In genomic region chr1:11158291-11158690, GRCh38 we compare ENCODE assay signal across 11 cellular contexts. TPM values are rescaled to one million over a fixed set of nuclear protein-coding genes. Genes with fewer than 3 reads are reported as not detected.
A peak's percentile ranks its signal among the peaks of the same experiment; 100 is the strongest.
DNase-seq lines count a peak whose midpoint lies in the region; ATAC-seq and TF ChIP-seq lines count a peak whose summit lies in the region.
"Had no signal": no experiment of that assay in that cellular context is flagged by ENCODE, and none has a peak within 500 bp of the region (broad histone marks: within the 10 kb centered on the region; RNA-seq: fewer than 3 reads in every experiment).

No MANE protein-coding gene starts in this region.

- H3K79me2 ChIP-seq in ACC112 (ENCODE audit: control insufficient read depth, insufficient read depth, low read length, unreplicated experiment), result no peaks in the 10 kb centered on the region

- H3K4me3 ChIP-seq in ACC112 (ENCODE audit: low read depth, low read length), result peak overlapping the region; percentile 31
- H3K4me3 ChIP-seq: left lung had no signal

- H3K27ac Mint-ChIP-seq in chondrocyte (ENCODE audit: unreplicated experiment), result peak overlapping the region; percentile 97
- H3K27ac Mint-ChIP-seq in naive B cell, result peak overlapping the region in 5 of 6 donors; percentile 13 to 94 (median 71)
- H3K27ac Mint-ChIP-seq: CD8-positive, alpha-beta T cell had no signal

- DNase-seq in NCI-H69 (lab: John Stamatoyannopoulos, UW), result peak; percentile 14
- DNase-seq in chondrocyte (ENCODE audit: low spot score), result no peak
- DNase-seq in naive B cell, result no peak
- DNase-seq in hypothalamus (lab: John Stamatoyannopoulos, UW), result no peak
- DNase-seq in COLO829 (ENCODE audit: low spot score), result no peak
- DNase-seq in nucleus accumbens (lab: John Stamatoyannopoulos, UW), result no peak
- DNase-seq: CD8-positive, alpha-beta T cell; left lung; T-cell had no signal

- no peaks in the 10 kb centered on the region for H3K27me3 ChIP-seq in ACC112 (ENCODE audit: insufficient read depth, low read length)
- H3K27me3 ChIP-seq: left lung had no signal

- TF ChIP-seq CTCF in chondrocyte (IDR thresholded peaks at IDR 0.05), result peak; percentile 53

- peak overlapping the region; percentile 51 for H2AFZ ChIP-seq in ACC112 (ENCODE audit: low read length, unreplicated experiment)

- peak overlapping the region; percentile 24 for H3K4me3 Mint-ChIP-seq in chondrocyte (ENCODE audit: unreplicated experiment)
- H3K4me3 Mint-ChIP-seq in naive B cell, result peak overlapping the region in 1 of 8 donors; percentile 65
- H3K4me3 Mint-ChIP-seq: CD8-positive, alpha-beta T cell; T-cell had no signal

- H3K4me1 Mint-ChIP-seq in chondrocyte (ENCODE audit: low read depth) (peaks cover 29% of the 10 kb centered on the region), naive B cell (peaks cover 18 to 25% (median 22%) of the 10 kb centered on the region in 3 donors)

- H3K27ac ChIP-seq in ACC112 (ENCODE audit: low read depth, low read length), result peak overlapping the region; percentile 93
- H3K27ac ChIP-seq: left lung had no signal

- H3K4me1 ChIP-seq in ACC112 (ENCODE audit: control insufficient read depth, insufficient read depth, low read length, unreplicated experiment), result peaks cover 30% of the 10 kb centered on the region

- ATAC-seq in naive B cell (ENCODE audit: low read depth in 2 of 2), result no peak
- ATAC-seq in GM21367 (IDR thresholded peaks at IDR 0.05; ENCODE audit: unreplicated experiment), result no peak
- ATAC-seq: CD8-positive, alpha-beta T cell; T-cell had no signal

- no peaks in the 10 kb centered on the region for H3K9me3 Mint-ChIP-seq in chondrocyte (ENCODE audit: low read depth)
- H3K9me3 Mint-ChIP-seq in naive B cell, result peaks cover 0 to 3% (median 0%) of the 10 kb centered on the region in 7 donors
- H3K9me3 Mint-ChIP-seq: CD8-positive, alpha-beta T cell; T-cell had no signal

- H3K36me3 Mint-ChIP-seq in chondrocyte (ENCODE audit: low read depth) (peaks cover 16% of the 10 kb centered on the region), naive B cell (peaks cover 13% of the 10 kb centered on the region in 2 donors)

- peaks cover 11% of the 10 kb centered on the region; the same call in 1 of the 2 replicates for H3K36me3 ChIP-seq in ACC112 (ENCODE audit: insufficient read depth, low read length)

- H3K27me3 Mint-ChIP-seq in chondrocyte (ENCODE audit: low read depth) (no peaks in the 10 kb centered on the region), naive B cell (no peaks in the 10 kb centered on the region)
- H3K27me3 Mint-ChIP-seq: T-cell had no signal

RNA-seq across cellular contexts. Expression of gene ANGPTL7, which starts 30.9 kb away (rescaled TPM):
- 0.15 TPM in 1 of 3 replicates, not detected in the others for total RNA-seq in chondrocyte
- not detected for polyA plus RNA-seq in naive B cell (ENCODE audit: low read depth in 6 of 6)
- total RNA-seq: CD8-positive, alpha-beta T cell; T-cell had no signal

RNA-seq across cellular contexts. Expression of gene EXOSC10, which starts 58.6 kb away (rescaled TPM):
- total RNA-seq in chondrocyte, result 49.1 to 57.2 TPM (median 49.8 TPM) in 3 replicates
- 10 to 100 TPM; 23.4 to 55.2 (median 41.4) TPM for polyA plus RNA-seq in naive B cell (ENCODE audit: low read depth in 6 of 6)
